22 cellular contexts compared by ENCODE assay signal in the genomic region with DNA sequence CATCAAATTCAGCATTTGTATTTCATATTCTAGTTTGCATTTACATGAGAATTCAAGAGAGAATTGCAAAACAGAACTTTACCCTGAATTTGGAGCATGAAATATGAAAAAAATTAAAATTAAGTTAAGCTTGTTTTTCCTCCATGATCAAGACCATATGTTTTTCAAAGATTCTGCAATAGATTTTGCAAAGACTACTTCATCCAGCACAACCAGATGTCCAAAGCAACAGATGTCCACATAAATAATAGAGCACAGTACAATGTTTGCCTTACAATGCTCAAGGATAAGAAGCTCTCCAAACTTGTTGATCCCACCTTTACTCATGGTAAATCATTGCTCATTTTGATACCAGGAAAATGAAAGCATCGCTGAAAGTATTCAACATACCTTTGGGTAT. TPM values are rescaled to one million over a fixed set of nuclear protein-coding genes. Genes with fewer than 3 reads are reported as not detected.
DNase-seq lines count a peak whose midpoint lies in the region; ATAC-seq, FAIRE-seq and TF ChIP-seq lines count a peak whose summit lies in the region.
"Had no signal": no experiment of that assay in that cellular context is flagged by ENCODE, and none has a peak within 500 bp of the region (broad histone marks: within the 10 kb centered on the region; RNA-seq: fewer than 3 reads in every experiment).

No MANE protein-coding gene starts in this region.

- CTCF ChIA-PET in AG04450 (lab: Charles Lee), result interaction anchor here (0.9 to 8.3 kb wide), 2 partner anchors 20 to 83 kb away, joined by 3 to 222 read pairs; no protein-coding TSS in a partner anchor
- CTCF ChIA-PET in A673 (lab: Charles Lee), result no interaction called here

- H3K4me1 ChIP-seq in A673 (ENCODE audit: insufficient read depth, low read length, poor library complexity, severe bottlenecking) (no peaks in the 10 kb centered on the region), prostate gland (replicated peaks) (no peaks in the 10 kb centered on the region)
- H3K4me1 ChIP-seq: SJSA1 had no signal

- no TSS peak for BruUV-seq in A673 (replicated peaks; lab: Mats Ljungman, UMichigan)

- 77% methylated on average over 1 of the region's 1 CpG for WGBS in prostate gland

- intact Hi-C loops in A673 (cut with micrococcal nuclease; ENCODE audit: unreplicated experiment), result no loop called here
- intact Hi-C loops in prostate gland (cut with DNase I), result no loop called here

- ATAC-seq in GM21367 (IDR thresholded peaks at IDR 0.05; ENCODE audit: unreplicated experiment), result no peak
- ATAC-seq: GM23338, Panc1 had no signal

- H3K27ac ChIP-seq in AG04450 (ENCODE audit: low read depth, low read length), result no peak overlapping the region
- H3K27ac ChIP-seq in A673 (ENCODE audit: low read depth, low read length, poor library complexity, severe bottlenecking), result no peak overlapping the region
- no peak overlapping the region for H3K27ac ChIP-seq in prostate gland
- H3K27ac ChIP-seq in substantia nigra (ENCODE audit: low read depth, low read length, poor library complexity, severe bottlenecking), result no peak overlapping the region
- H3K27ac ChIP-seq: SJSA1 had no signal

- TF ChIP-seq CTCF in AG04450 (IDR thresholded peaks at IDR 0.05; ENCODE audit: low read depth, low read length), result no peak
- TF ChIP-seq CTCF in HFF-Myc (IDR thresholded peaks at IDR 0.05; ENCODE audit: low read depth, low read length, missing control alignments), result no peak
- TF ChIP-seq CTCF in fibroblast of villous mesenchyme (IDR thresholded peaks at IDR 0.05; ENCODE audit: insufficient read depth, low read depth, low read length), result no peak
- no peak for TF ChIP-seq CTCF in A673 (conservative IDR thresholded peaks at IDR 0.05; ENCODE audit: low read depth, low read length)
- TF ChIP-seq CTCF in prostate gland (IDR thresholded peaks at IDR 0.05), result no peak

- no peaks in the 10 kb centered on the region for H3K27me3 ChIP-seq in AG04450 (ENCODE audit: control insufficient read depth, insufficient read depth, low read length)
- no peaks in the 10 kb centered on the region for H3K27me3 ChIP-seq in A673 (replicated peaks; ENCODE audit: insufficient read depth, low read depth, low read length, poor library complexity)
- no peaks in the 10 kb centered on the region for H3K27me3 ChIP-seq in prostate gland (replicated peaks; ENCODE audit: insufficient read depth)
- H3K27me3 ChIP-seq: SJSA1 had no signal

- H3K9me3 ChIP-seq in AG04450 (ENCODE audit: control insufficient read depth, insufficient read depth, low read length) (no peaks in the 10 kb centered on the region), A673 (ENCODE audit: low read depth, low read length, poor library complexity, severe bottlenecking) (no peaks in the 10 kb centered on the region), prostate gland (no peaks in the 10 kb centered on the region)
- H3K9me3 ChIP-seq: SJSA1 had no signal

- POLR2A ChIA-PET in AG04450 (lab: Yijun Ruan, JAX) (interaction anchor here (1.1 to 1.2 kb wide), 2 partner anchors 12 to 25 kb away, joined by 3 to 4 read pairs; partner anchors contain the start of gene FAP), A673 (lab: Charles Lee; ENCODE audit: low non-redundant PET) (no interaction called here)

- FAIRE-seq in endometrium (lab: Jason Lieb, UNC), result peak; percentile 85

- DNase-seq in AG04450 (ENCODE audit: low read depth, low spot score) (peak; percentile 36), HFF-Myc (ENCODE audit: extremely low read depth, low read depth) (peak; percentile 16), fibroblast of villous mesenchyme (ENCODE audit: low read depth) (peak; percentile 60), A673 (ENCODE audit: low spot score) (no peak), prostate gland (ENCODE audit: low spot score) (no peak), substantia nigra (lab: John Stamatoyannopoulos, UW) (no peak)
- DNase-seq: 8988T; C1 segment of cervical spinal cord; CD8-positive, alpha-beta memory T cell; DMS79 treated with DMSO at 0.1 percent for 48 hours; HCEC 1CT; MM.1S; NCI-H1092; NCI-H146; NCI-H2029 treated with DMSO at 0.1 percent for 48 hours; NCI-H2171; NCI-H69 had no signal

- no peak for TF ChIP-seq POLR2A in prostate gland (IDR thresholded peaks at IDR 0.05)

- no peak overlapping the region for H3K4me3 ChIP-seq in AG04450 (ENCODE audit: low read depth, low read length)
- H3K4me3 ChIP-seq in HFF-Myc (replicated peaks; ENCODE audit: low read depth, low read length), result no peak overlapping the region
- H3K4me3 ChIP-seq in fibroblast of villous mesenchyme (ENCODE audit: low read depth, low read length), result no peak overlapping the region
- no peak overlapping the region for H3K4me3 ChIP-seq in A673 (ENCODE audit: low read depth, low read length, poor library complexity, severe bottlenecking)
- no peak overlapping the region for H3K4me3 ChIP-seq in prostate gland
- H3K4me3 ChIP-seq: GM23338, SJSA1 had no signal

- H3K36me3 ChIP-seq in A673 (ENCODE audit: insufficient read depth, low read length, poor library complexity, severe bottlenecking), result no peaks in the 10 kb centered on the region
- no peaks in the 10 kb centered on the region for H3K36me3 ChIP-seq in prostate gland

RNA-seq across cellular contexts. Expression of gene FAP, which starts 25.6 kb away (rescaled TPM):
- polyA plus RNA-seq in AG04450 (2011; rRNA removed), result 300 and 374 TPM in 2 replicates
- 134 and 258 TPM in 2 replicates for polyA minus RNA-seq in AG04450 (2011; rRNA and poly(A)+ RNA removed)
- 207 and 223 TPM in 2 replicates for total RNA-seq in fibroblast of villous mesenchyme
- 0.88 and 2.3 TPM in 2 replicates for total RNA-seq in A673 (2021)
- total RNA-seq in prostate gland, result 1 to 10 TPM in 1 of 2 donors, not detected in 1; 2.0 TPM
- total RNA-seq: CD8-positive, alpha-beta memory T cell; GM23338 had no signal
- polyA plus RNA-seq: CD8-positive, alpha-beta memory T cell; GM23338 had no signal

Comparison
In these comparisons a context has a peak if more than half of its experiments do, and no peak if none do; other contexts are left out.
1. DNase-seq: peak in AG04450 (single experiment), HFF-Myc (single experiment) and fibroblast of villous mesenchyme (single experiment); none in A673 (single experiment), prostate gland (single experiment) and substantia nigra (0 of 49).
2. RNA of gene FAP, which starts 25.6 kb away (total RNA-seq): 207 to 223 TPM in fibroblast of villous mesenchyme; 2.0 TPM in prostate gland and 0.88 to 2.3 TPM in A673; every median in the first group is over 10 times any median in the second.